ENCODE assay signal across 8 cellular contexts in genomic region chr2:11465485-11466306, GRCh38. TPM values are rescaled to one million over a fixed set of nuclear protein-coding genes. Genes with fewer than 3 reads are reported as not detected.
DNase-seq lines count a peak whose midpoint lies in the region; ATAC-seq, FAIRE-seq and TF ChIP-seq lines count a peak whose summit lies in the region.

Gene E2F6, minus strand, starts transcription at chr2:11466161. Its CDS starts 282 bp downstream, at chr2:11465879.

- FAIRE-seq in A204.1 (lab: Jason Lieb, UNC), result peak; percentile 41

- H3K9me3 ChIP-seq in iPS-18c (ENCODE audit: control insufficient read depth, insufficient read depth, low read length), result no peaks in the 10 kb centered on the region
- H3K9me3 ChIP-seq in skeletal muscle tissue (ENCODE audit: control insufficient read depth in 3 of 3, low read length in 3 of 3), result no peaks in the 10 kb centered on the region

- TF ChIP-seq CTCF in VCaP (conservative IDR thresholded peaks at IDR 0.05), result no peak

- H3K27me3 ChIP-seq in skeletal muscle tissue (ENCODE audit: control insufficient read depth in 3 of 3, insufficient read depth in 3 of 3, low read length in 3 of 3), result no peaks in the 10 kb centered on the region

- peak within 1 kb of the TSS; percentile 76 to 85 (median 85) for H3K9ac ChIP-seq in skeletal muscle tissue (ENCODE audit: low read depth in 1 of 3, low read length in 3 of 3)

- H3K4me3 ChIP-seq in iPS-18c (ENCODE audit: insufficient read depth, low read depth, low read length) (peak within 1 kb of the TSS; percentile 56), skeletal muscle tissue (ENCODE audit: low read length in 3 of 3) (peak within 1 kb of the TSS; percentile 83 to 90 (median 87))

- in situ Hi-C loops in T47D (cut with HindIII; ENCODE audit: low pct_unique_long_range_greater_than_20kb, low sequenced_read_pairs), result no loop called here

- H3K36me3 ChIP-seq in skeletal muscle tissue (ENCODE audit: control insufficient read depth in 3 of 3, insufficient read depth in 3 of 3, low read length in 3 of 3), result peaks cover 0 to 3% (median 2%) of the 10 kb centered on the region in 3 donors

- peak; percentile 97 for DNase-seq in NCI-H2227 (lab: John Stamatoyannopoulos, UW; ENCODE audit: unreplicated experiment)
- DNase-seq in T47D (ENCODE audit: low read depth in 1 of 2, low spot score in 1 of 2), result peak; percentile 72 to 93

- peak within 1 kb of the TSS; percentile 91 for H3K27ac ChIP-seq in VCaP
- peak within 1 kb of the TSS; percentile 89 for H3K27ac ChIP-seq in skeletal muscle tissue (ENCODE audit: low read depth, low read length)

- H3K4me1 ChIP-seq in skeletal muscle tissue (ENCODE audit: control insufficient read depth in 3 of 3, insufficient read depth in 3 of 3, low read length in 3 of 3), result peaks cover 31 to 36% (median 36%) of the 10 kb centered on the region in 3 donors

- ATAC-seq in GM18867 (IDR thresholded peaks at IDR 0.05; ENCODE audit: unreplicated experiment) (peak; percentile 70), HG03135 (IDR thresholded peaks at IDR 0.05; ENCODE audit: unreplicated experiment) (peak; percentile 67)

RNA-seq across cellular contexts. Expression of gene E2F6, which starts in this region (rescaled TPM):
- 8.9 TPM for total RNA-seq in skeletal muscle tissue

Comparison
In these comparisons a context has a peak if more than half of its experiments do, and no peak if none do; other contexts are left out.
1. Peak in every context shown above with its lines: DNase-seq, ATAC-seq, H3K4me3 ChIP-seq and H3K27ac ChIP-seq.